Comparison of ENCODE assay signal across 17 cellular contexts in the genomic region with DNA sequence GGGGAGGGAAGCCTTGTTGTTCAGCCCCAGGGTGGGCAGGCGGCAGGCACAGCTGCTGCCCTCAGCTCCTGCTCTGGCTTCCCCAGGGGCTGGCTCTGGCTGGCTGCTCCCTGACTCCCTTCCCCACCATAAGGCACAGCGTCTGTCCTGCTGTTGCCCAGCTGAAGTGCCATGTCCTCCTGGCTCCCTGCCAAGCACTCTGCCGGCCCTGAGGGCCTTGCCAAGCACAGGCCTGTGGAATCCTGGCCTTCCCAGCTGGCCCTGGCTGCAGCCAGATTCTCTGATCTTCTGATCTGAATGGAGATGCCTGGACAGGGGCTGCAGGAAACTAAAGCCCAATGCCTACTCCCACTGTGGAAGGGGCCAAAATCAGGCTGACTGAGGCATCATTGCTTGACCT. TPM values are rescaled to one million over a fixed set of nuclear protein-coding genes. Genes with fewer than 3 reads are reported as not detected.
DNase-seq lines count a peak whose midpoint lies in the region; ATAC-seq and TF ChIP-seq lines count a peak whose summit lies in the region.
"Had no signal": no experiment of that assay in that cellular context is flagged by ENCODE, and none has a peak within 500 bp of the region (broad histone marks: within the 10 kb centered on the region; RNA-seq: fewer than 3 reads in every experiment).

No MANE protein-coding gene starts in this region.

- WGBS in upper lobe of left lung, 2 donors = 40 to 50% methylated on average over 2 to 3 of the region's 3 CpGs
- WGBS in spleen, 5 donors = 59 to 82% (median 70%) methylated on average over 2 to 3 of the region's 3 CpGs

- intact Hi-C loops in PC-3 (cut with micrococcal nuclease) = no loop called here
- intact Hi-C loops in spleen (cut with DNase I; ENCODE audit: low total_unique reads) = no loop called here

- H3K4me1 ChIP-seq in PC-3 (ENCODE audit: insufficient read depth, low read length) = no peaks in the 10 kb centered on the region
- no peaks in the 10 kb centered on the region for H3K4me1 ChIP-seq in upper lobe of left lung
- no peaks in the 10 kb centered on the region for H3K4me1 ChIP-seq in spleen

- no peak overlapping the region for H3K9ac ChIP-seq in PC-3 (ENCODE audit: low read length)

- BruUV-seq in PC-3 (replicated peaks; lab: Mats Ljungman, UMichigan) = no TSS peak

- CTCF ChIA-PET in PC-3 (lab: Charles Lee) = no interaction called here

- no peaks in the 10 kb centered on the region for H3F3A ChIP-seq in PC-3 (ENCODE audit: low read length, unreplicated experiment)

- H3K36me3 ChIP-seq in PC-3 (ENCODE audit: low read depth, low read length) (no peaks in the 10 kb centered on the region), upper lobe of left lung (no peaks in the 10 kb centered on the region), spleen (no peaks in the 10 kb centered on the region)

- TF ChIP-seq CTCF in PC-3 (conservative IDR thresholded peaks at IDR 0.05; ENCODE audit: low read depth, low read length) = no peak
- TF ChIP-seq CTCF in upper lobe of left lung (IDR thresholded peaks at IDR 0.05) = no peak
- TF ChIP-seq CTCF in spleen (IDR thresholded peaks at IDR 0.05 in 8 of 11, conservative IDR thresholded peaks at IDR 0.05 in 3 of 11) = no peak

- H3K9me3 ChIP-seq in PC-3 (ENCODE audit: low read length) = no peaks in the 10 kb centered on the region
- H3K9me3 ChIP-seq in upper lobe of left lung = no peaks in the 10 kb centered on the region
- H3K9me3 ChIP-seq in spleen = no peaks in the 10 kb centered on the region

- H3K27me3 ChIP-seq in PC-3 (ENCODE audit: low read length) (peaks cover 34% of the 10 kb centered on the region), upper lobe of left lung (no peaks in the 10 kb centered on the region), spleen (replicated peaks in 1 of 7) (peaks cover 0 to 26% (median 0%) of the 10 kb centered on the region in 7 donors)

- no peak for TF ChIP-seq POLR2A in upper lobe of left lung (IDR thresholded peaks at IDR 0.05)
- TF ChIP-seq POLR2A in spleen (IDR thresholded peaks at IDR 0.05) = no peak

- TF ChIP-seq EP300 in upper lobe of left lung (IDR thresholded peaks at IDR 0.05) = no peak

- no peak overlapping the region for H3K4me2 ChIP-seq in PC-3 (ENCODE audit: low read length)

- H3K27ac ChIP-seq in PC-3 (ENCODE audit: low read length) (no peak overlapping the region), upper lobe of left lung (no peak overlapping the region), spleen (no peak overlapping the region)
- H3K27ac ChIP-seq: HL-60 had no signal

- ATAC-seq in PC-3 (no peak), upper lobe of left lung (ENCODE audit: low FRiP score in 2 of 2) (no peak), GM21526 (IDR thresholded peaks at IDR 0.05; ENCODE audit: low FRiP score, unreplicated experiment) (no peak), HG03139 (IDR thresholded peaks at IDR 0.05; ENCODE audit: unreplicated experiment) (no peak)

- H3K9me2 ChIP-seq in PC-3 (replicated peaks; ENCODE audit: low read length) = no peaks in the 10 kb centered on the region

- H3K4me3 ChIP-seq in PC-3 (ENCODE audit: low read length) = no peak overlapping the region
- no peak overlapping the region for H3K4me3 ChIP-seq in upper lobe of left lung
- no peak overlapping the region for H3K4me3 ChIP-seq in spleen

- no peaks in the 10 kb centered on the region for H4K20me1 ChIP-seq in PC-3 (ENCODE audit: low read length)

- POLR2A ChIA-PET in PC-3 (lab: Charles Lee; ENCODE audit: unreplicated experiment) = no interaction called here

- peak; percentile 67 for DNase-seq in NCI-H82 (lab: John Stamatoyannopoulos, UW)
- DNase-seq in NCI-H82 treated with DMSO at 0.1 percent for 48 hours (lab: John Stamatoyannopoulos, UW; ENCODE audit: unreplicated experiment) = no peak
- DNase-seq in PC-3 = peak; percentile 5
- peak; percentile 8 for DNase-seq in kidney tubule cell (ENCODE audit: low spot score)
- DNase-seq in upper lobe of left lung = peak; percentile 48 to 72
- no peak for DNase-seq in spleen
- DNase-seq: ACHN; activated CD4-positive, alpha-beta T cell treated with anti-CD3 and anti-CD28 coated beads, Interleukin-2, amount 50 U/mL, for 1 hour; effector CD4-positive, alpha-beta T cell; foreskin fibroblast; GOT3; nephron progenitor cell had no signal

- H3K79me2 ChIP-seq in PC-3 (ENCODE audit: low read length) = no peaks in the 10 kb centered on the region

- no peak overlapping the region for H2AFZ ChIP-seq in PC-3 (ENCODE audit: low read length)

RNA-seq across cellular contexts. Expression of a gene that starts 1.1 kb away (rescaled TPM):
- total RNA-seq in PC-3 (2014; rRNA removed) (not detected in 2 replicates), upper lobe of left lung (not detected), spleen (not detected)
- polyA plus RNA-seq in spleen = not detected
- total RNA-seq: kidney epithelial cell, urinary bladder had no signal
- polyA plus RNA-seq: urinary bladder had no signal

Comparison
In these comparisons a context has a peak if more than half of its experiments do, and no peak if none do; other contexts are left out.
1. DNase-seq: peak in NCI-H82 (single experiment), PC-3 (single experiment), kidney tubule cell (single experiment) and upper lobe of left lung (2 of 2); none in NCI-H82 treated with DMSO at 0.1 percent for 48 hours (single experiment) and spleen (single experiment).